Comparison of ENCODE assay signal across 25 cellular contexts in the genomic region with DNA sequence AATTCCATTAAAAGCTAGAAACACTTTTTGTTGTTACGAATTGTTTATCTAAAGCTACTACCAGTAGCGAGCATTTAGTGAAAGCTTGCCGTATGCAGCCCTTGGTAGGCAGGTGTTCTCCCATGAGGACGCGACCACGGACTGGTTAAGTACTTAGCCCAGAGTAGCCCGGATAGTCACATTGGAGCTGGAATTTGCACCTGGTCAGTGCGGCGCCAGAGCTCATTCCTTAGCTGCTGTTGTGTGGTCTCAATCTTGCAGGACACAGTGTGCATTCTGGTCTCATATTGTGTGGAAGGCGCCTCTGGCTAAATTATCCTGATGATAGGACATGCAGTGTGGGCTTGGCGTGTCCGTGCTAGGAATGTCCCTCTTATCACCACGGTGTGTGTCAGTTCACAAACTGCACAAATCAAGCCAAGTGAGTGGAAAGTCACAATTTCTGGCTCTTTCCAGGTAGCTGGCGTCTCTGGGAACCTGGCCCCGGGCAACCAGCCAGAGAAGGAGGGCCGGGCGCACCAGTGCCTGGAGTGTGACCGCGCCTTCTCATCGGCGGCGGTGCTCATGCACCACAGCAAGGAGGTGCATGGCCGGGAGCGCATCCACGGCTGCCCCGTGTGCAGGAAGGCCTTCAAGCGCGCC.
DNase-seq lines count a peak whose midpoint lies in the region; ATAC-seq and TF ChIP-seq lines count a peak whose summit lies in the region.
"Had no signal": no experiment of that assay in that cellular context is flagged by ENCODE, and none has a peak within 500 bp of the region (broad histone marks: within the 10 kb centered on the region; RNA-seq: fewer than 3 reads in every experiment).

No MANE protein-coding gene starts in this region.

- TF ChIP-seq RAD21 in Ishikawa (IDR thresholded peaks at IDR 0.05; ENCODE audit: low read depth), result peak; percentile 42; the same call in 1 of the 2 replicates

- no peak for ATAC-seq in activated CD4-positive, CD25-positive, alpha-beta regulatory T cell treated with anti-CD3 and anti-CD28 coated beads, Interleukin-2, amount 50 U/mL, for 24 hours
- ATAC-seq: effector memory CD8-positive, alpha-beta T cell; left ventricle myocardium superior; T-helper 17 cell had no signal

- peak; percentile 19 for DNase-seq in COLO668 (lab: John Stamatoyannopoulos, UW; ENCODE audit: unreplicated experiment)
- peak; percentile 73 for DNase-seq in cerebellar cortex (ENCODE audit: low spot score)
- peak; percentile 45 for DNase-seq in mucosa of gallbladder (ENCODE audit: low spot score)
- no peak for DNase-seq in erythroblast (lab: John Stamatoyannopoulos, UW)
- DNase-seq in pons (ENCODE audit: low spot score), result no peak
- DNase-seq in NK-92 treated with Interleukin-12 subunit alpha and Interleukin-12 subunit beta, amount 100 ng/mL, for 24 hours (lab: John Stamatoyannopoulos, UW), result no peak
- DNase-seq: ACHN; activated CD4-positive, alpha-beta memory T cell treated with anti-CD3 and anti-CD28 coated beads for 36 hours; activated naive CD4-positive, alpha-beta T cell treated with Interleukin-2 at 50 U/mL for 16 hours; activated T-cell treated with anti-CD3 and anti-CD28 coated beads, Interleukin-2, amount 50 U/mL, for 24 hours; DND-41; effector memory CD8-positive, alpha-beta T cell; glutamatergic neuron; left ventricle myocardium superior; MV-4-11; NCI-H2171; NCI-H774; ovary; PC-9; SIG-M5; sigmoid colon; T-helper 17 cell; uterus had no signal

- no peak for TF ChIP-seq POLR2A in erythroblast (IDR thresholded peaks at IDR 0.05; ENCODE audit: low read length)

- no peak; the same call in 1 of the 2 replicates for TF ChIP-seq EP300 in Ishikawa (IDR thresholded peaks at IDR 0.05; ENCODE audit: borderline replicate concordance)

TF ChIP-seq in Ishikawa, 13 proteins besides CTCF, POLR2A, EP300 and RAD21:
- TF ChIP-seq TCF12 (IDR thresholded peaks at IDR 0.05; ENCODE audit: low read depth) (peak; percentile 86), YY1 (IDR thresholded peaks at IDR 0.05; ENCODE audit: low read depth) (no peak), CREB1 (IDR thresholded peaks at IDR 0.05; ENCODE audit: low read depth) (no peak), CEBPB (IDR thresholded peaks at IDR 0.05) (no peak), FOXM1 (IDR thresholded peaks at IDR 0.05; ENCODE audit: borderline replicate concordance, low read depth) (0 out of 2 replicates have a peak, but pooled peaks have one; percentile 24), EGR1 (IDR thresholded peaks at IDR 0.05) (no peak; the same call in 1 of the 2 replicates), ZBTB7A (IDR thresholded peaks at IDR 0.05; ENCODE audit: low read depth) (no peak), NFIC (IDR thresholded peaks at IDR 0.05) (peak; percentile 97), TEAD4 (IDR thresholded peaks at IDR 0.05) (peak; percentile 47; the same call in 1 of the 2 replicates)
- TF ChIP-seq, protein P1, sequence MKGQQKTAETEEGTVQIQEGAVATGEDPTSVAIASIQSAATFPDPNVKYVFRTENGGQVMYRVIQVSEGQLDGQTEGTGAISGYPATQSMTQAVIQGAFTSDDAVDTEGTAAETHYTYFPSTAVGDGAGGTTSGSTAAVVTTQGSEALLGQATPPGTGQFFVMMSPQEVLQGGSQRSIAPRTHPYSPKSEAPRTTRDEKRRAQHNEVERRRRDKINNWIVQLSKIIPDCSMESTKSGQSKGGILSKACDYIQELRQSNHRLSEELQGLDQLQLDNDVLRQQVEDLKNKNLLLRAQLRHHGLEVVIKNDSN (IDR thresholded peaks at IDR 0.05), result no peak; the same call in 1 of the 2 replicates
- TF ChIP-seq, protein P2, sequence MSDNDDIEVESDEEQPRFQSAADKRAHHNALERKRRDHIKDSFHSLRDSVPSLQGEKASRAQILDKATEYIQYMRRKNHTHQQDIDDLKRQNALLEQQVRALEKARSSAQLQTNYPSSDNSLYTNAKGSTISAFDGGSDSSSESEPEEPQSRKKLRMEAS (IDR thresholded peaks at IDR 0.05), result peak; percentile 93
TF ChIP-seq in Ishikawa: peak in this region for 5.

Comparison
In these comparisons a context has a peak if more than half of its experiments do, and no peak if none do; other contexts are left out.
1. DNase-seq: peak in COLO668 (single experiment), cerebellar cortex (single experiment) and mucosa of gallbladder (single experiment); none in erythroblast (0 of 2), pons (single experiment) and NK-92 treated with Interleukin-12 subunit alpha and Interleukin-12 subunit beta, amount 100 ng/mL, for 24 hours (single experiment).